In the genomic region with DNA sequence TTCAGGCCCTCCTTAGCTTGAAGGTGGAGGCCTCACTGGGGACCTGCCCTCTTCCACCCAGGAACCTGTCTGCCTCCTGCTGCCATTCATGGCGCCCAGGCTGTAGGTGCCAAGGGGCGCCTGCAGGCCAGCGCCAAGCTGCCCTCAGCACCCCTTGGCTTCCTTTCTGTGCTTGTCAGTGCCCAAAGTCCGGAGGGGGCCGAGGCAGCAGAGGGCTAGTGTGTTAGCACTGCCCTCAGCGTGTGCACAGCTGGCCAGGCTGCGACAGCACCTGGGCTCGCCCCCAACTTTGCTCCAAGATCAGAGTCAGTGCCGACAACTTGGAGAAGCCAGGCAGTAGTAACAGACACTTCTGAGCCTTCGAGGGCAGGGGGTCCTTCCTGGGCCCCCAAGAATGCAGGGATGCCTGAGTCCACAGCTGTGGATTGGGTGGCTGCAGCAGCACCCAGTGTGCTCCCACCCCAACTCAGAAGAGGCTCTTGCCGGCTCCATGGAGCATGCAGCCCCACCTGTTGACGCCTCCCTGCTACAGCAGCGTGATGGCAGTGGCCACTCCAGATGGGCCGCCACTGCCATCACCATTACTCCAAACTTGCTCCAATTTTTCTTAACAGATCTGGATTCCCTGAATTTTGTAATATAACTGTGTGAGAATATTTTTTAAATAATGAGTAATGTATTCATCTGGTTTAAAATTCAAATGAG, we compare ENCODE assay signal across 19 cellular contexts. TPM values are rescaled to one million over a fixed set of nuclear protein-coding genes. Genes with fewer than 3 reads are reported as not detected.
DNase-seq lines count a peak whose midpoint lies in the region; ATAC-seq and TF ChIP-seq lines count a peak whose summit lies in the region.
"Had no signal": no experiment of that assay in that cellular context is flagged by ENCODE, and none has a peak within 500 bp of the region (broad histone marks: within the 10 kb centered on the region; RNA-seq: fewer than 3 reads in every experiment).

No MANE protein-coding gene starts in this region.

- H3K4me1 ChIP-seq in PC-3 (ENCODE audit: insufficient read depth, low read length) = no peaks in the 10 kb centered on the region
- H3K4me1 ChIP-seq: prostate gland, upper lobe of left lung had no signal

- POLR2A ChIA-PET in PC-3 (lab: Charles Lee; ENCODE audit: unreplicated experiment) = no interaction called here

- H3K4me2 ChIP-seq in PC-3 (ENCODE audit: low read length) = no peak overlapping the region

- intact Hi-C loops in Right ventricle myocardium inferior (cut with DNase I) = no loop called here
- intact Hi-C loops in left cardiac atrium (cut with DNase I) = no loop called here
- intact Hi-C loops in PC-3 (cut with micrococcal nuclease) = no loop called here

- no peaks in the 10 kb centered on the region for H3K27me3 ChIP-seq in PC-3 (ENCODE audit: low read length)
- H3K27me3 ChIP-seq: adrenal gland, gastroesophageal sphincter, upper lobe of left lung had no signal

- no peaks in the 10 kb centered on the region for H3K9me3 ChIP-seq in PC-3 (ENCODE audit: low read length)
- H3K9me3 ChIP-seq: adrenal gland, gastroesophageal sphincter, HAP-1, prostate gland, upper lobe of left lung had no signal

- no peaks in the 10 kb centered on the region for H3K9me2 ChIP-seq in PC-3 (replicated peaks; ENCODE audit: low read length)

- H3F3A ChIP-seq in PC-3 (ENCODE audit: low read length, unreplicated experiment) = no peaks in the 10 kb centered on the region

- H2AFZ ChIP-seq in PC-3 (ENCODE audit: low read length) = no peak overlapping the region

- H4K20me1 ChIP-seq in PC-3 (ENCODE audit: low read length) = no peaks in the 10 kb centered on the region

- H3K9ac ChIP-seq in PC-3 (ENCODE audit: low read length) = no peak overlapping the region

- H3K79me2 ChIP-seq in PC-3 (ENCODE audit: low read length) = no peaks in the 10 kb centered on the region

- CTCF ChIA-PET in PC-3 (lab: Charles Lee) = no interaction called here

- no peak overlapping the region for H3K27ac ChIP-seq in PC-3 (ENCODE audit: low read length)
- H3K27ac ChIP-seq: adrenal gland, gastroesophageal sphincter, HL-60, prostate gland, upper lobe of left lung had no signal

- no peak for TF ChIP-seq POLR2A in erythroblast (IDR thresholded peaks at IDR 0.05; ENCODE audit: low read length)

- no TSS peak for BruUV-seq in PC-3 (replicated peaks; lab: Mats Ljungman, UMichigan)

- no peak overlapping the region for H3K4me3 ChIP-seq in PC-3 (ENCODE audit: low read length)
- no peak overlapping the region for H3K4me3 ChIP-seq in retinal pigment epithelial cell (ENCODE audit: low read length)
- H3K4me3 ChIP-seq: adrenal gland, gastroesophageal sphincter, HAP-1, prostate gland, upper lobe of left lung had no signal

- ATAC-seq in Right ventricle myocardium inferior (no peak), left cardiac atrium (no peak), PC-3 (no peak), GM19023 (IDR thresholded peaks at IDR 0.05; ENCODE audit: unreplicated experiment) (no peak)
- ATAC-seq: gastroesophageal sphincter had no signal

- TF ChIP-seq CTCF in PC-3 (conservative IDR thresholded peaks at IDR 0.05; ENCODE audit: low read depth, low read length) (peak; percentile 28; the same call in 1 of the 2 replicates), retinal pigment epithelial cell (conservative IDR thresholded peaks at IDR 0.05; ENCODE audit: low read depth, low read length) (peak; percentile 20)

- DNase-seq in Right ventricle myocardium inferior (ENCODE audit: missing footprints) = peak; percentile 68
- DNase-seq in left cardiac atrium = no peak
- DNase-seq in PC-3 = no peak
- DNase-seq in erythroblast (lab: John Stamatoyannopoulos, UW) = peak; percentile 30 to 52
- no peak for DNase-seq in retinal pigment epithelial cell (ENCODE audit: low read depth)
- no peak for DNase-seq in activated effector memory CD4-positive, alpha-beta T cell treated with anti-CD3 and anti-CD28 coated beads, Interleukin-2, amount 50 U/mL, for 16 hours
- no peak for DNase-seq in T-helper 2 cell
- DNase-seq: adrenal gland; dermis blood vessel endothelial cell; islet precursor cell; NCI-H187 treated with DMSO at 0.1 percent for 48 hours; NCI-H774; stimulated activated CD8-positive, alpha-beta memory T cell treated with anti-CD3 and anti-CD28 coated beads, Interleukin-4, amount 100 ng/mL, for 48 hours had no signal

- no peaks in the 10 kb centered on the region for H3K36me3 ChIP-seq in PC-3 (ENCODE audit: low read depth, low read length)
- H3K36me3 ChIP-seq: adrenal gland, HAP-1, prostate gland had no signal

RNA-seq across cellular contexts. Expression of gene CACUL1, which starts 41.7 kb away (rescaled TPM):
- total RNA-seq in Right ventricle myocardium inferior (23.6 TPM), left cardiac atrium (10 to 100 TPM; 25.1 to 26.1 TPM), PC-3 (2014; rRNA removed) (27.6 and 39.7 TPM in 2 replicates)

Comparison
In these comparisons a context has a peak if more than half of its experiments do, and no peak if none do; other contexts are left out.
1. DNase-seq: peak in Right ventricle myocardium inferior (single experiment) and erythroblast (2 of 2); none in left cardiac atrium (single experiment), PC-3 (single experiment), retinal pigment epithelial cell (single experiment), activated effector memory CD4-positive, alpha-beta T cell treated with anti-CD3 and anti-CD28 coated beads, Interleukin-2, amount 50 U/mL, for 16 hours (single experiment) and T-helper 2 cell (0 of 5).